Comparison of ENCODE assay signal across 8 cellular contexts in the genomic region with DNA sequence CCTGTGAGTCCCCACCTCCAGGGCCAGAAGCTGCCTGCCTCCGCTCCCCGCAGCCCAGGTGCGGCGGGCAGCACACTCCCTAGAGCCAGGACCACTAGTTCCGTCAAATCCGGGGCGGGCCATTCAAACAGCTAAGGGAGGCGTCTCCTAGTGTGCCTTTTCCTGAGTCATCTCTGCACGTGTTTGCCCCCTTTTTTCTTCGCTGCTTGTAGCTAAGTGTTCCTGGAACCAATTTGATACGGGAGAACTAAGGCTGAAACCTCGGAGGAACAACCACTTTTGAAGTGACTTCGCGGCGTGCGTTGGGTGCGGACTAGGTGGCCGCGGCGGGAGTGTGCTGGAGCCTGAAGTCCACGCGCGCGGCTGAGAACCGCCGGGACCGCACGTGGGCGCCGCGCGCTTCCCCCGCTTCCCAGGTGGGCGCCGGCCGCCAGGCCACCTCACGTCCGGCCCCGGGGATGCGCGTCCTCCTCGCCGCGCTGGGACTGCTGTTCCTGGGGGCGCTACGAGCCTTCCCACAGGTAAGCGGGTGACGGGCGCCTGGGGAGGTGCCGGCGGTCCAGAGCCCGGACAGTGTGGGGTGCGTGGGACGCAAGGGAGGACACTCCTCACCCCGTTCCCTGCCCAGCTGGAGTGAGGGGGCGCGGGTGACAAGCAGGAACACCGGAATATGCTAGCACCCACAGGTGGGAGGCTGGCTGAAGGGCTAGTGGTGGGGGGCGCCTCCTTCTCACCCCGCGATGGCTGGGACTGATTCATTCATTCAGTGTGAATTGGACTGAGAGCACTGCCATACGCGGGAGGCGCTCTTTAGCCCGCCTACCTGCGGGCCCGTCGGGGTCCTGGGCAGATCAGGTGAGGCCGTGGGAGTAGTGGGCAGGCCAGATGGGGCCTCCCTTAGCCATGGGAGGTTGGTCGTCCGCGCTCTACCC. TPM values are rescaled to one million over a fixed set of nuclear protein-coding genes. Genes with fewer than 3 reads are reported as not detected.
DNase-seq lines count a peak whose midpoint lies in the region; ATAC-seq and TF ChIP-seq lines count a peak whose summit lies in the region.

A gene (plus strand): TSS at position 163 of the 932 bp plus-strand sequence. CDS start 296 bp downstream, at position 459.

- peak within 1 kb of the TSS; percentile 65 for H3K9ac ChIP-seq in iPS-18a (ENCODE audit: low read length)

- peak; percentile 26 for ATAC-seq in upper lobe of right lung
- no peak for ATAC-seq in GM21529 (IDR thresholded peaks at IDR 0.05; ENCODE audit: unreplicated experiment)

- TF ChIP-seq CTCF in cardiac muscle cell (IDR thresholded peaks at IDR 0.05; ENCODE audit: low read depth, low read length) (no peak), right atrium auricular region (IDR thresholded peaks at IDR 0.05) (no peak), upper lobe of right lung (IDR thresholded peaks at IDR 0.05) (no peak), thyroid gland (IDR thresholded peaks at IDR 0.05) (no peak)

- intact Hi-C loops in upper lobe of right lung (cut with DNase I), result no loop called here
- intact Hi-C loops in thyroid gland (cut with DNase I), result no loop called here

- H3K27me3 ChIP-seq in cardiac muscle cell, result peaks cover 60% of the 10 kb centered on the region
- H3K27me3 ChIP-seq in right atrium auricular region, result peaks cover 10 to 13% of the 10 kb centered on the region in 2 donors
- H3K27me3 ChIP-seq in iPS-18a (ENCODE audit: control insufficient read depth, insufficient read depth, low read length), result peaks cover 31% of the 10 kb centered on the region
- peaks cover 42% of the 10 kb centered on the region for H3K27me3 ChIP-seq in upper lobe of right lung
- peaks cover 17% of the 10 kb centered on the region for H3K27me3 ChIP-seq in thyroid gland

- TF ChIP-seq POLR2A in thyroid gland (IDR thresholded peaks at IDR 0.05), result no peak

- DNase-seq in cardiac muscle cell (ENCODE audit: low read depth in 1 of 2, low spot score in 1 of 2), result peak; percentile 17 to 49
- DNase-seq in right atrium auricular region (ENCODE audit: low spot score), result no peak
- peak; percentile 80 for DNase-seq in activated CD8-positive, alpha-beta memory T cell treated with anti-CD3 and anti-CD28 coated beads, Interleukin-2, amount 50 U/mL, for 48 hours
- no peak for DNase-seq in upper lobe of right lung
- DNase-seq in thyroid gland, result no peak
- DNase-seq in foreskin melanocyte, result no peak

- H3K9me3 ChIP-seq in cardiac muscle cell (ENCODE audit: low read depth) (no peaks in the 10 kb centered on the region), right atrium auricular region (no peaks in the 10 kb centered on the region), iPS-18a (ENCODE audit: control insufficient read depth, low read depth, low read length) (no peaks in the 10 kb centered on the region), upper lobe of right lung (no peaks in the 10 kb centered on the region), thyroid gland (no peaks in the 10 kb centered on the region)

- H3K4me1 ChIP-seq in cardiac muscle cell (ENCODE audit: low read depth), result peaks cover 7% of the 10 kb centered on the region
- peaks cover 0 to 15% of the 10 kb centered on the region in 2 donors for H3K4me1 ChIP-seq in right atrium auricular region
- peaks cover 35% of the 10 kb centered on the region for H3K4me1 ChIP-seq in iPS-18a (ENCODE audit: control insufficient read depth, low read depth, low read length)
- H3K4me1 ChIP-seq in upper lobe of right lung, result peaks cover 14% of the 10 kb centered on the region
- peaks cover 6 to 10% of the 10 kb centered on the region in 2 donors for H3K4me1 ChIP-seq in thyroid gland

- H3K4me3 ChIP-seq in cardiac muscle cell (peak within 1 kb of the TSS; percentile 13), right atrium auricular region (peak within 1 kb of the TSS in 1 of 2 donors; percentile 24), iPS-18a (ENCODE audit: low read length) (peak within 1 kb of the TSS; percentile 70), upper lobe of right lung (no peak within 1 kb of the TSS), thyroid gland (replicated peaks in 1 of 3) (no peak within 1 kb of the TSS)

- 3 to 5% methylated on average over 21 to 32 of the region's 72 CpGs for WGBS in thyroid gland, 2 donors

- H3K36me3 ChIP-seq in cardiac muscle cell (no peaks in the 10 kb centered on the region), right atrium auricular region (no peaks in the 10 kb centered on the region), iPS-18a (ENCODE audit: control insufficient read depth, low read depth, low read length) (no peaks in the 10 kb centered on the region), upper lobe of right lung (no peaks in the 10 kb centered on the region), thyroid gland (no peaks in the 10 kb centered on the region)

- H3K27ac ChIP-seq in cardiac muscle cell (no peak within 1 kb of the TSS), right atrium auricular region (no peak within 1 kb of the TSS), iPS-18a (ENCODE audit: low read length) (no peak within 1 kb of the TSS), upper lobe of right lung (no peak within 1 kb of the TSS), thyroid gland (no peak within 1 kb of the TSS)

RNA-seq across cellular contexts. Expression of the gene that starts here (rescaled TPM):
- total RNA-seq in cardiac muscle cell (0.06 TPM in 1 of 2 replicates, not detected in the other), right atrium auricular region (1 to 10 TPM; 3.0 to 6.0 TPM), upper lobe of right lung (1.8 TPM), thyroid gland (not detected)
- 0.11 TPM in 1 of 2 replicates, not detected in the other for polyA plus RNA-seq in cardiac muscle cell

Comparison
In these comparisons a context has a peak if more than half of its experiments do, and no peak if none do; other contexts are left out.
1. Peak in DNase-seq and H3K4me3 ChIP-seq in cardiac muscle cell; RNA of the gene not detected or under 1 TPM.